In the genomic region with DNA sequence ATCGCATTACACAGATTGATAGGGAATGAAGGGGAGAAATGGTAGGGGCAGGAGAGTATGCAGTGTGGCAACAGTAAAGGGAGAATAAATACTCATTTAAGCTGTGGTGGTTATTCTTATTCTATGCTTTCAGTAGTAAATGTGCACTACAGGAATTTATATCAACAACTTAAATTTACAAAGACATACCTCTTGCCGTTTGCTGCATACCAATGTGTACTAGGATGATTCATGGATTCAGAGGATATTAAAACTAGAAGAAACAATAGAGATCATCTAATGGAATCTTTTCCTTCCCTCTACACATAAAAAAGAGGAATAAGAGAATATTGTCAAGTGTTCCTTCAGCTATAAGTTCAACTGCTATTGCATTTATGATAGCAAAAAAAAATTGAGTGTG, we compare ENCODE assay signal across 2 cellular contexts.
TF ChIP-seq lines count a peak whose summit lies in the region.

No MANE protein-coding gene starts in this region.

TF ChIP-seq in SK-N-SH, 30 proteins besides CTCF, POLR2A, EP300 and RAD21:
- TF ChIP-seq RFX5 (IDR thresholded peaks at IDR 0.05; ENCODE audit: low read length) (no peak), FOSL2 (IDR thresholded peaks at IDR 0.05; ENCODE audit: borderline replicate concordance, low read depth) (peak; percentile 39; the same call in 1 of the 2 replicates)

TF ChIP-seq in endothelial cell of umbilical vein, 7 proteins besides CTCF, POLR2A, EP300 and RAD21:
- TF ChIP-seq GATA2 (IDR thresholded peaks at IDR 0.05; ENCODE audit: insufficient read depth, insufficient read length, low read depth, low read length) (no peak), EZH2 (IDR thresholded peaks at IDR 0.05; ENCODE audit: borderline replicate concordance, low read depth, low read length, severe bottlenecking) (no peak), FOS (IDR thresholded peaks at IDR 0.05; ENCODE audit: borderline replicate concordance, insufficient read depth, low read length) (no peak), POLR2AphosphoS5 (IDR thresholded peaks at IDR 0.05; ENCODE audit: insufficient read depth, low read depth, low read length) (no peak), JUN (IDR thresholded peaks at IDR 0.05; ENCODE audit: borderline replicate concordance, insufficient read depth, insufficient read length, low read depth) (no peak), MYC (IDR thresholded peaks at IDR 0.05; ENCODE audit: low read depth, low read length) (no peak)
- TF ChIP-seq, protein P1, sequence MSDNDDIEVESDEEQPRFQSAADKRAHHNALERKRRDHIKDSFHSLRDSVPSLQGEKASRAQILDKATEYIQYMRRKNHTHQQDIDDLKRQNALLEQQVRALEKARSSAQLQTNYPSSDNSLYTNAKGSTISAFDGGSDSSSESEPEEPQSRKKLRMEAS (IDR thresholded peaks at IDR 0.05; ENCODE audit: insufficient read depth, insufficient read length): no peak
TF ChIP-seq in endothelial cell of umbilical vein: peak in this region for 0.
